ENCODE assay signal across 12 cellular contexts in genomic region chr7:55140981-55141278, GRCh38.
DNase-seq lines count a peak whose midpoint lies in the region; ATAC-seq lines count a peak whose summit lies in the region.
"Had no signal": no experiment of that assay in that cellular context is flagged by ENCODE, and none has a peak within 500 bp of the region (broad histone marks: within the 10 kb centered on the region; RNA-seq: fewer than 3 reads in every experiment).

No MANE protein-coding gene starts in this region.

- no peaks in the 10 kb centered on the region for H3K4me1 Mint-ChIP-seq in memory B cell
- H3K4me1 Mint-ChIP-seq: nephron had no signal

- no peaks in the 10 kb centered on the region for H3K36me3 Mint-ChIP-seq in memory B cell

- no peak overlapping the region for H3K4me3 Mint-ChIP-seq in memory B cell
- H3K4me3 Mint-ChIP-seq: activated T-cell treated with anti-CD3 and anti-CD28 coated beads, Interleukin-2, amount 50 U/mL, for 4 hours; nephron had no signal

- peaks cover 9% of the 10 kb centered on the region for H3K27me3 Mint-ChIP-seq in memory B cell

- peaks cover 6% of the 10 kb centered on the region for H3K9me3 Mint-ChIP-seq in memory B cell
- H3K9me3 Mint-ChIP-seq: nephron had no signal

- H3K27ac Mint-ChIP-seq in memory B cell: no peak overlapping the region
- H3K27ac Mint-ChIP-seq: nephron had no signal

- DNase-seq in DMS153 (lab: John Stamatoyannopoulos, UW) (peak; percentile 74), DMS153 treated with DMSO at 0.1 percent for 48 hours (lab: John Stamatoyannopoulos, UW; ENCODE audit: unreplicated experiment) (no peak), memory B cell (ENCODE audit: low spot score in 2 of 2) (no peak), T-helper 2 cell (no peak), inferior parietal cortex (ENCODE audit: extremely low spot score) (no peak)
- DNase-seq: activated T-cell treated with anti-CD3 and anti-CD28 coated beads, Interleukin-2, amount 50 U/mL, for 4 hours; stimulated activated CD4-positive, alpha-beta T cell treated with anti-CD3 and anti-CD28 coated beads, Interleukin-15, amount 100 ng/mL, for 24 hours; stimulated activated naive CD4-positive, alpha-beta T cell treated with Interleukin-2 at 50 U/mL for 16 hours had no signal

- peak; percentile 35 for ATAC-seq in GM21515 (IDR thresholded peaks at IDR 0.05; ENCODE audit: unreplicated experiment)
- peak; percentile 42 for ATAC-seq in HG03342 (IDR thresholded peaks at IDR 0.05; ENCODE audit: unreplicated experiment)
- ATAC-seq in memory B cell (ENCODE audit: low read depth): peak; percentile 19
- no peak for ATAC-seq in GM18873 (IDR thresholded peaks at IDR 0.05; ENCODE audit: low FRiP score, unreplicated experiment)
- ATAC-seq: activated T-cell treated with anti-CD3 and anti-CD28 coated beads, Interleukin-2, amount 50 U/mL, for 4 hours had no signal
